8 cellular contexts compared by ENCODE assay signal in the genomic region with DNA sequence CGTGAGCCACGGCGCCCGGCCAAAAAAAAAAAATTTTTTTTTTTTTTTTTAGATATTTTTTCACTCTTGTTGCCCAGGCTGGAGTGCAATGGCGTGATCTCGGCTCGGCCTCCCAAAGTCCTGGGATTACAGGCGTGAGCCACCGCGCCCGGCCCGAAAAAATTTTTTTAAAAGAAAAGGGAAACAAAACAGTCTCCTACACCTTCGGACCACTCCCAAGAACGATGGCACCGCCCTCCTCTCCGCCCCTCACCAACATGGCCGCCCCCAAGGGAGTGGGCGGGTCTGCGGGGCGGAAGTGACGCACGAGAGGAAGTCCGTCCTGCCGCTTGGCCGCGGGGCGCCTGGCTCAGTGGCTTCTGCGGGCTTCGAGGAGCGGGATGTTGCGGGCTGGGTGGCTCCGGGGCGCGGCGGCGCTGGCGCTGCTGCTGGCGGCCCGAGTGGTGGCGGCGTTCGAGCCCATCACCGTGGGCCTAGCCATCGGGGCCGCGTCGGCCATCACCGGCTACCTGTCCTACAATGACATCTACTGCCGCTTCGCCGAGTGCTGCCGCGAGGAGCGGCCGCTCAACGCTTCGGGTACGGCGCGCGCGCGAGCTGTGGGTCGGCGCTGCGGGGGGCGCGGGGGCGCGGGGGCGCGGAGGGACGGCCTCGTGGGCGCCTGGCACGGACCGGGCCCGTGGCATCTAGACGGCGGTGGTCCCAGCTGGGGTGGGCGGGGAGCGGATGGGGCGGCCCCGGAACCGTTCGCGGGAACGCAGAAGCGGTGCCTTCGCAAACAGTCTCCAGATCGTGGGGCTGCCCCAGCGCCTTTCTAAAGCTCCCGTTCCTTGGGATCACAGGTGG. TPM values are rescaled to one million over a fixed set of nuclear protein-coding genes. Genes with fewer than 3 reads are reported as not detected.
DNase-seq lines count a peak whose midpoint lies in the region; ATAC-seq, FAIRE-seq and TF ChIP-seq lines count a peak whose summit lies in the region.

TSS of gene TOR1B (plus strand) at position 352 of the 846 bp plus-strand sequence. CDS start at position 381, 29 bp downstream.

- peak; percentile 98 to 99 for ATAC-seq in natural killer cell treated with Interleukin-12 subunit alpha and Interleukin-12 subunit beta and Interleukin-15 and Interleukin-18, amount 100 ng/mL, for 72 hours

- TF ChIP-seq CTCF in Loucy (conservative IDR thresholded peaks at IDR 0.05; ENCODE audit: low read length) (no peak), fibroblast of pulmonary artery (IDR thresholded peaks at IDR 0.05; ENCODE audit: low read length, missing control alignments) (no peak)

- H3K27me3 Mint-ChIP-seq in natural killer cell treated with Interleukin-12 subunit alpha and Interleukin-12 subunit beta and Interleukin-15 and Interleukin-18, amount 100 ng/mL, for 72 hours, result no peaks in the 10 kb centered on the region

- H3K4me3 Mint-ChIP-seq in natural killer cell treated with Interleukin-12 subunit alpha and Interleukin-12 subunit beta and Interleukin-15 and Interleukin-18, amount 100 ng/mL, for 72 hours, result peak within 1 kb of the TSS; percentile 88

- peak; percentile 67 for FAIRE-seq in H54 (lab: Jason Lieb, UNC)

- peak within 1 kb of the TSS; percentile 53 to 84 for H3K27ac Mint-ChIP-seq in natural killer cell treated with Interleukin-12 subunit alpha and Interleukin-12 subunit beta and Interleukin-15 and Interleukin-18, amount 100 ng/mL, for 72 hours

- H3K9me2 ChIP-seq in Loucy (replicated peaks; ENCODE audit: low read depth, low read length), result no peaks in the 10 kb centered on the region

- peaks cover 5% of the 10 kb centered on the region for H3K4me1 ChIP-seq in Loucy (ENCODE audit: insufficient read depth, low read length, poor library complexity, severe bottlenecking)

- H3K9me3 ChIP-seq in Loucy (ENCODE audit: insufficient read depth, low read depth, low read length), result no peaks in the 10 kb centered on the region

- H3K36me3 ChIP-seq in Loucy (ENCODE audit: insufficient read depth, low read length), result no peaks in the 10 kb centered on the region

- H3K36me3 Mint-ChIP-seq in natural killer cell treated with Interleukin-12 subunit alpha and Interleukin-12 subunit beta and Interleukin-15 and Interleukin-18, amount 100 ng/mL, for 72 hours, result no peaks in the 10 kb centered on the region

- H3K4me3 ChIP-seq in Loucy (ENCODE audit: low read length, poor library complexity, severe bottlenecking), result peak within 1 kb of the TSS; percentile 77
- peak within 1 kb of the TSS; percentile 73 for H3K4me3 ChIP-seq in fibroblast of pulmonary artery (replicated peaks; ENCODE audit: low read depth, low read length)

- H4K20me1 ChIP-seq in Loucy (ENCODE audit: insufficient read depth, low read length, poor library complexity, severe bottlenecking), result peaks cover 7% of the 10 kb centered on the region

- H3K9me3 Mint-ChIP-seq in natural killer cell treated with Interleukin-12 subunit alpha and Interleukin-12 subunit beta and Interleukin-15 and Interleukin-18, amount 100 ng/mL, for 72 hours, result no peaks in the 10 kb centered on the region

- TF ChIP-seq POLR2A in H54 (IDR thresholded peaks at IDR 0.05; ENCODE audit: low read depth, low read length) (peak; percentile 78), Raji (IDR thresholded peaks at IDR 0.05; ENCODE audit: insufficient read depth, low read depth, low read length) (peak; percentile 95)

- peak within 1 kb of the TSS; percentile 71 for H3K4me2 ChIP-seq in Loucy (ENCODE audit: low read depth, low read length, poor library complexity, severe bottlenecking)

- DNase-seq in EH (ENCODE audit: low read depth) (peak; percentile 92), H54 (ENCODE audit: insufficient read length, low spot score) (peak; percentile 47), fibroblast of pulmonary artery (ENCODE audit: low read depth) (peak; percentile 93)
- DNase-seq in activated T-helper 9 cell treated with anti-CD3 and anti-CD28 coated beads, Interleukin-2, amount 50 U/mL, for 16 hours (ENCODE audit: low read depth), result peak; percentile 88
- DNase-seq in natural killer cell treated with Interleukin-12 subunit alpha and Interleukin-12 subunit beta and Interleukin-15 and Interleukin-18, amount 100 ng/mL, for 72 hours (ENCODE audit: low spot score), result peak; percentile 94
- peak; percentile 86 for DNase-seq in stimulated activated naive CD4-positive, alpha-beta T cell treated with Interleukin-2 at 50 U/mL for 16 hours (lab: John Stamatoyannopoulos, UW)

- H3K79me2 ChIP-seq in Loucy (ENCODE audit: insufficient read depth, low read length), result peaks cover 17% of the 10 kb centered on the region

- H3F3A ChIP-seq in Loucy (ENCODE audit: low read depth), result no peaks in the 10 kb centered on the region

- H3K9ac ChIP-seq in Loucy (ENCODE audit: low read depth, low read length, poor library complexity, severe bottlenecking), result peak within 1 kb of the TSS; percentile 67

- H3K27me3 ChIP-seq in Loucy (ENCODE audit: insufficient read depth, low read length, poor library complexity, severe bottlenecking), result no peaks in the 10 kb centered on the region

- peak within 1 kb of the TSS; percentile 64; the same call in 1 of the 2 replicates for H2AFZ ChIP-seq in Loucy (ENCODE audit: low read length)

- H3K4me1 Mint-ChIP-seq in natural killer cell treated with Interleukin-12 subunit alpha and Interleukin-12 subunit beta and Interleukin-15 and Interleukin-18, amount 100 ng/mL, for 72 hours (ENCODE audit: low read depth in 2 of 2), result peaks cover 16% of the 10 kb centered on the region in 2 donors

RNA-seq across cellular contexts. Expression of gene TOR1B, which starts in this region (rescaled TPM):
- 10 to 100 TPM; 23.0 to 24.5 TPM for total RNA-seq in natural killer cell treated with Interleukin-12 subunit alpha and Interleukin-12 subunit beta and Interleukin-15 and Interleukin-18, amount 100 ng/mL, for 72 hours

Comparison
In these comparisons a context has a peak if more than half of its experiments do, and no peak if none do; other contexts are left out.
1. Peak in every context shown above with its lines: DNase-seq, ATAC-seq and H3K4me3 ChIP-seq.